Comparison of ENCODE assay signal across 19 cellular contexts in genomic region chr22:21739828-21740377, GRCh38. TPM values are rescaled to one million over a fixed set of nuclear protein-coding genes. Genes with fewer than 3 reads are reported as not detected.
DNase-seq lines count a peak whose midpoint lies in the region; ATAC-seq and TF ChIP-seq lines count a peak whose summit lies in the region.
"Had no signal": no experiment of that assay in that cellular context is flagged by ENCODE, and none has a peak within 500 bp of the region (broad histone marks: within the 10 kb centered on the region; RNA-seq: fewer than 3 reads in every experiment).

No MANE protein-coding gene starts in this region.

- H3K9ac ChIP-seq in IMR-90 (ENCODE audit: low read depth, low read length) (no peak overlapping the region), neuronal stem cell (ENCODE audit: low read depth, low read length, poor library complexity) (no peak overlapping the region)
- H3K9ac ChIP-seq: BLaER1 treated with 17β-estradiol and CSF1 and Interleukin-3, amounts not matched to agents 10 nM and 100 nM had no signal

- H3K9me3 Mint-ChIP-seq in activated naive CD8-positive, alpha-beta T cell treated with anti-CD3 and anti-CD28 coated beads, Interleukin-2, amount 10 ng/mL, durations not matched to agents 7 days and 5 days, result no peaks in the 10 kb centered on the region
- H3K9me3 Mint-ChIP-seq in activated naive CD8-positive, alpha-beta T cell treated with anti-CD3 and anti-CD28 coated beads for 36 hours, result no peaks in the 10 kb centered on the region
- no peaks in the 10 kb centered on the region for H3K9me3 Mint-ChIP-seq in endothelial cell (ENCODE audit: unreplicated experiment)
- H3K9me3 Mint-ChIP-seq in activated T-cell treated with anti-CD3 and anti-CD28 coated beads, Interleukin-2, amount 50 U/mL, for 72 hours, result no peaks in the 10 kb centered on the region
- H3K9me3 Mint-ChIP-seq: CD8-positive, alpha-beta T cell; HFFc6 had no signal

- H2AFZ ChIP-seq in IMR-90 (replicated peaks; ENCODE audit: low read length, poor library complexity), result no peak overlapping the region
- H2AFZ ChIP-seq in neuronal stem cell (ENCODE audit: low read length), result no peak overlapping the region

- H2BK5ac ChIP-seq in IMR-90 (ENCODE audit: low read depth, low read length, poor library complexity, severe bottlenecking), result no peak overlapping the region
- no peak overlapping the region for H2BK5ac ChIP-seq in neuronal stem cell (ENCODE audit: low read length)

- no peak overlapping the region for H3K4me2 ChIP-seq in IMR-90 (ENCODE audit: low read depth, low read length)
- H3K4me2 ChIP-seq in neuronal stem cell (ENCODE audit: insufficient read depth, low read length, poor library complexity, severe bottlenecking), result no peak overlapping the region

- WGBS in IMR-90 (ENCODE audit: extremely low coverage in 2 of 2, insufficient read length in 1 of 2), 2 experiments, result 69% methylated on average over 2 of the region's 5 CpGs; no CpG with 5 or more reads in 1 of the 2 experiments
- no CpG with 5 or more reads among the region's 5 CpGs for WGBS in neuronal stem cell (ENCODE audit: extremely low coverage in 2 of 2, insufficient read length in 2 of 2, insufficient replicate concordance in 1 of 2), 2 donors

- peak overlapping the region; percentile 65 for H2AK5ac ChIP-seq in IMR-90 (ENCODE audit: low read depth, low read length)
- no peak overlapping the region for H2AK5ac ChIP-seq in neuronal stem cell (ENCODE audit: low read depth, low read length)

- H3K27ac ChIP-seq in IMR-90 (ENCODE audit: insufficient read depth, low read length) (no peak overlapping the region), neuronal stem cell (replicated peaks; ENCODE audit: low read length) (no peak overlapping the region)

- no peak overlapping the region for H2BK12ac ChIP-seq in neuronal stem cell (ENCODE audit: low read length)

- H2BK120ac ChIP-seq in IMR-90 (ENCODE audit: low read depth, low read length) (no peak overlapping the region), neuronal stem cell (ENCODE audit: low read depth, low read length) (no peak overlapping the region)

- H3K4me3 Mint-ChIP-seq in activated naive CD8-positive, alpha-beta T cell treated with anti-CD3 and anti-CD28 coated beads, Interleukin-2, amount 10 ng/mL, durations not matched to agents 7 days and 5 days, result no peak overlapping the region
- no peak overlapping the region for H3K4me3 Mint-ChIP-seq in activated naive CD8-positive, alpha-beta T cell treated with anti-CD3 and anti-CD28 coated beads for 36 hours
- peak overlapping the region; percentile 29 for H3K4me3 Mint-ChIP-seq in endothelial cell (ENCODE audit: unreplicated experiment)
- no peak overlapping the region for H3K4me3 Mint-ChIP-seq in activated T-cell treated with anti-CD3 and anti-CD28 coated beads, Interleukin-2, amount 50 U/mL, for 72 hours
- H3K4me3 Mint-ChIP-seq: CD8-positive, alpha-beta T cell; HFFc6 had no signal

- CTCF ChIA-PET in IMR-90 (lab: Yijun Ruan, JAX), result interaction anchor here (0.6 kb wide), 1 partner anchor 56 kb away, joined by 5 read pairs; no protein-coding TSS in a partner anchor

- H3K4me1 Mint-ChIP-seq in activated naive CD8-positive, alpha-beta T cell treated with anti-CD3 and anti-CD28 coated beads, Interleukin-2, amount 10 ng/mL, durations not matched to agents 7 days and 5 days, result peaks cover 6% of the 10 kb centered on the region
- peaks cover 3% of the 10 kb centered on the region for H3K4me1 Mint-ChIP-seq in activated naive CD8-positive, alpha-beta T cell treated with anti-CD3 and anti-CD28 coated beads for 36 hours
- peaks cover 7% of the 10 kb centered on the region for H3K4me1 Mint-ChIP-seq in endothelial cell (ENCODE audit: unreplicated experiment)
- peaks cover 4% of the 10 kb centered on the region for H3K4me1 Mint-ChIP-seq in activated T-cell treated with anti-CD3 and anti-CD28 coated beads, Interleukin-2, amount 50 U/mL, for 72 hours (ENCODE audit: low read depth)

- H4K8ac ChIP-seq in IMR-90 (ENCODE audit: low read depth in 2 of 2, low read length in 2 of 2) (no peak overlapping the region), neuronal stem cell (ENCODE audit: low read depth, low read length) (no peak overlapping the region)

- no peaks in the 10 kb centered on the region for H3K79me1 ChIP-seq in IMR-90 (ENCODE audit: low read depth in 1 of 2, low read length in 2 of 2)
- H3K79me1 ChIP-seq in neuronal stem cell (ENCODE audit: low read depth, low read length), result no peaks in the 10 kb centered on the region

- H3K27me3 ChIP-seq in IMR-90 (ENCODE audit: control insufficient read depth, insufficient read depth, low read length), result 0 out of 2 replicates have a peak, but pooled peaks cover 2% of the 10 kb centered on the region
- peaks cover 0 to 22% (median 6%) of the 10 kb centered on the region in 3 experiments for H3K27me3 ChIP-seq in neuronal stem cell (ENCODE audit: control insufficient read depth in 3 of 3, insufficient read depth in 3 of 3, low read depth in 1 of 3, low read length in 3 of 3)
- H3K27me3 ChIP-seq: BLaER1 treated with 17β-estradiol and CSF1 and Interleukin-3, amounts not matched to agents 10 nM and 100 nM had no signal

- DNase-seq in activated naive CD8-positive, alpha-beta T cell treated with anti-CD3 and anti-CD28 coated beads, Interleukin-2, amount 10 ng/mL, durations not matched to agents 7 days and 5 days, result no peak
- DNase-seq in activated naive CD8-positive, alpha-beta T cell treated with anti-CD3 and anti-CD28 coated beads for 36 hours, result no peak
- no peak for DNase-seq in IMR-90
- no peak for DNase-seq in endothelial cell (ENCODE audit: low spot score)
- DNase-seq in neuronal stem cell (ENCODE audit: low spot score), result no peak
- DNase-seq in activated T-cell treated with anti-CD3 and anti-CD28 coated beads, Interleukin-2, amount 50 U/mL, for 72 hours, result no peak
- DNase-seq in DMS53 treated with DMSO at 0.1 percent for 48 hours (lab: John Stamatoyannopoulos, UW; ENCODE audit: unreplicated experiment), result no peak
- DNase-seq: 8988T; AML-193; CD8-positive, alpha-beta T cell; COR-L47; DMS153; DND-41; GDM1; HFFc6 had no signal

- H2BK15ac ChIP-seq in IMR-90 (ENCODE audit: low read depth, low read length), result no peak overlapping the region
- no peak overlapping the region for H2BK15ac ChIP-seq in neuronal stem cell (ENCODE audit: low read length)

- H3K27me3 Mint-ChIP-seq in activated naive CD8-positive, alpha-beta T cell treated with anti-CD3 and anti-CD28 coated beads, Interleukin-2, amount 10 ng/mL, durations not matched to agents 7 days and 5 days, result peaks cover 27% of the 10 kb centered on the region
- no peaks in the 10 kb centered on the region for H3K27me3 Mint-ChIP-seq in activated naive CD8-positive, alpha-beta T cell treated with anti-CD3 and anti-CD28 coated beads for 36 hours
- H3K27me3 Mint-ChIP-seq in endothelial cell (ENCODE audit: unreplicated experiment), result peaks cover 4% of the 10 kb centered on the region
- peaks cover 24% of the 10 kb centered on the region for H3K27me3 Mint-ChIP-seq in activated T-cell treated with anti-CD3 and anti-CD28 coated beads, Interleukin-2, amount 50 U/mL, for 72 hours (ENCODE audit: low read depth)

- no peak for TF ChIP-seq POLR2A in IMR-90 (IDR thresholded peaks at IDR 0.05; ENCODE audit: low read depth, low read length)

- no peaks in the 10 kb centered on the region for H3K9me3 ChIP-seq in IMR-90 (ENCODE audit: control insufficient read depth, insufficient read depth, low read length)
- H3K9me3 ChIP-seq in neuronal stem cell (replicated peaks in 1 of 2; ENCODE audit: control insufficient read depth in 2 of 2, insufficient read depth in 1 of 2, low read depth in 1 of 2, low read length in 2 of 2), result no peaks in the 10 kb centered on the region
- H3K9me3 ChIP-seq: HAP-1 had no signal

- H3K27ac Mint-ChIP-seq in activated naive CD8-positive, alpha-beta T cell treated with anti-CD3 and anti-CD28 coated beads, Interleukin-2, amount 10 ng/mL, durations not matched to agents 7 days and 5 days, result peak overlapping the region; percentile 49
- no peak overlapping the region for H3K27ac Mint-ChIP-seq in activated naive CD8-positive, alpha-beta T cell treated with anti-CD3 and anti-CD28 coated beads for 36 hours
- no peak overlapping the region for H3K27ac Mint-ChIP-seq in endothelial cell (ENCODE audit: unreplicated experiment)
- H3K27ac Mint-ChIP-seq in activated T-cell treated with anti-CD3 and anti-CD28 coated beads, Interleukin-2, amount 50 U/mL, for 72 hours, result no peak overlapping the region
- H3K27ac Mint-ChIP-seq: CD8-positive, alpha-beta T cell; HFFc6 had no signal

- TF ChIP-seq CTCF in IMR-90 (conservative IDR thresholded peaks at IDR 0.05; ENCODE audit: low read depth, low read length), result no peak
- no peak for TF ChIP-seq CTCF in endothelial cell (IDR thresholded peaks at IDR 0.05; ENCODE audit: unreplicated experiment)

- no peak for ATAC-seq in activated naive CD8-positive, alpha-beta T cell treated with anti-CD3 and anti-CD28 coated beads, Interleukin-2, amount 10 ng/mL, durations not matched to agents 7 days and 5 days (ENCODE audit: low read depth)
- ATAC-seq in IMR-90 (ENCODE audit: low read depth) (no peak), HG03097 (IDR thresholded peaks at IDR 0.05; ENCODE audit: low FRiP score, unreplicated experiment) (no peak)
- no peak for ATAC-seq in activated T-cell treated with anti-CD3 and anti-CD28 coated beads, Interleukin-2, amount 50 U/mL, for 72 hours (replicated peaks in 1 of 2)
- ATAC-seq: CD8-positive, alpha-beta T cell; HepG2 had no signal

- no peak overlapping the region for H4K5ac ChIP-seq in IMR-90 (ENCODE audit: low read depth, low read length)

- H3K23ac ChIP-seq in IMR-90 (ENCODE audit: low read depth, low read length) (no peak overlapping the region), neuronal stem cell (ENCODE audit: low read depth, low read length, poor library complexity) (peak overlapping the region; percentile 29)

- POLR2A ChIA-PET in activated naive CD8-positive, alpha-beta T cell treated with anti-CD3 and anti-CD28 coated beads, Interleukin-2, amount 10 ng/mL, durations not matched to agents 7 days and 5 days (lab: Charles Lee), result no interaction called here
- POLR2A ChIA-PET in IMR-90 (lab: Charles Lee; ENCODE audit: unreplicated experiment), result no interaction called here

- H4K91ac ChIP-seq in IMR-90 (ENCODE audit: insufficient read depth, low read depth, low read length) (no peak overlapping the region), neuronal stem cell (ENCODE audit: low read depth, low read length, poor library complexity) (no peak overlapping the region)

- no peak overlapping the region for H2AK9ac ChIP-seq in IMR-90 (replicated peaks; ENCODE audit: low read depth, low read length, poor library complexity)

- no peaks in the 10 kb centered on the region; the same call in 1 of the 2 replicates for H4K20me1 ChIP-seq in IMR-90 (ENCODE audit: insufficient read depth, low read length)
- H4K20me1 ChIP-seq: BLaER1 treated with 17β-estradiol and CSF1 and Interleukin-3, amounts not matched to agents 10 nM and 100 nM had no signal

- no peaks in the 10 kb centered on the region for H3K36me3 Mint-ChIP-seq in activated naive CD8-positive, alpha-beta T cell treated with anti-CD3 and anti-CD28 coated beads, Interleukin-2, amount 10 ng/mL, durations not matched to agents 7 days and 5 days
- no peaks in the 10 kb centered on the region for H3K36me3 Mint-ChIP-seq in activated naive CD8-positive, alpha-beta T cell treated with anti-CD3 and anti-CD28 coated beads for 36 hours
- H3K36me3 Mint-ChIP-seq in endothelial cell (ENCODE audit: low read depth, unreplicated experiment), result no peaks in the 10 kb centered on the region
- H3K36me3 Mint-ChIP-seq in activated T-cell treated with anti-CD3 and anti-CD28 coated beads, Interleukin-2, amount 50 U/mL, for 72 hours (ENCODE audit: insufficient read depth in 2 of 2), result no peaks in the 10 kb centered on the region
- H3K36me3 Mint-ChIP-seq: CD8-positive, alpha-beta T cell had no signal

- H3K9me1 ChIP-seq in IMR-90 (ENCODE audit: insufficient read depth, low read length), result 0 out of 2 replicates have a peak, but pooled peaks cover 5% of the 10 kb centered on the region

- intact Hi-C loops in IMR-90 (cut with micrococcal nuclease), result no loop called here

- in situ Hi-C loops in IMR-90 (cut with MboI; ENCODE audit: low sequenced_read_pairs), result no loop called here

- no peak overlapping the region for H3K4me3 ChIP-seq in IMR-90 (ENCODE audit: insufficient read depth, low read depth, low read length)
- no peak overlapping the region for H3K4me3 ChIP-seq in neuronal stem cell (ENCODE audit: low read length in 2 of 2)
- H3K4me3 ChIP-seq: BLaER1 treated with 17β-estradiol and CSF1 and Interleukin-3, amounts not matched to agents 10 nM and 100 nM; HAP-1 had no signal

- H3K14ac ChIP-seq in IMR-90 (replicated peaks; ENCODE audit: low read depth, low read length) (no peak overlapping the region), neuronal stem cell (ENCODE audit: low read length) (no peak overlapping the region)

- H3K36me3 ChIP-seq in IMR-90 (ENCODE audit: control insufficient read depth, insufficient read depth, low read length) (no peaks in the 10 kb centered on the region), neuronal stem cell (replicated peaks in 1 of 2; ENCODE audit: control insufficient read depth in 2 of 2, insufficient read depth in 2 of 2, low read length in 2 of 2) (no peaks in the 10 kb centered on the region)
- H3K36me3 ChIP-seq: BLaER1 treated with 17β-estradiol and CSF1 and Interleukin-3, amounts not matched to agents 10 nM and 100 nM; HAP-1 had no signal

- no peak for TF ChIP-seq RAD21 in IMR-90 (IDR thresholded peaks at IDR 0.05; ENCODE audit: low read length)

- no TSS peak for BruUV-seq in IMR-90 (replicated peaks; lab: Mats Ljungman, UMichigan)

- H3K4ac ChIP-seq in IMR-90 (ENCODE audit: low read depth, low read length) (no peak overlapping the region), neuronal stem cell (ENCODE audit: low read length) (no peak overlapping the region)

- dilution Hi-C loops in IMR-90 (cut with HindIII; ENCODE audit: low sequenced_read_pairs, unreplicated experiment), result no loop called here

- H3K18ac ChIP-seq in IMR-90 (ENCODE audit: low read depth, low read length), result no peak overlapping the region
- H3K18ac ChIP-seq in neuronal stem cell (ENCODE audit: low read length), result no peak overlapping the region

- H3K4me1 ChIP-seq in IMR-90 (ENCODE audit: control insufficient read depth, insufficient read depth, low read length), result peaks cover 5% of the 10 kb centered on the region
- H3K4me1 ChIP-seq in neuronal stem cell (ENCODE audit: control insufficient read depth in 2 of 2, insufficient read depth in 1 of 2, low read depth in 1 of 2, low read length in 2 of 2), result peaks cover 2 to 4% of the 10 kb centered on the region in 2 donors

- H3K56ac ChIP-seq in IMR-90 (ENCODE audit: extremely low read depth, insufficient read depth, low read length), result no peak overlapping the region

- no peak overlapping the region for H2BK20ac ChIP-seq in IMR-90 (ENCODE audit: low read depth, low read length)

RNA-seq across cellular contexts. Expression of gene YPEL1, which starts 4.3 kb away (rescaled TPM):
- total RNA-seq in activated naive CD8-positive, alpha-beta T cell treated with anti-CD3 and anti-CD28 coated beads, Interleukin-2, amount 10 ng/mL, durations not matched to agents 7 days and 5 days, result 10 to 100 TPM; 14.7 to 14.9 TPM
- total RNA-seq in activated naive CD8-positive, alpha-beta T cell treated with anti-CD3 and anti-CD28 coated beads for 36 hours, result under 1 TPM; 0.60 to 0.72 TPM
- total RNA-seq in IMR-90 (2012; rRNA removed) (0.72 and 1.1 TPM in 2 replicates), endothelial cell (ENCODE audit: unreplicated experiment) (11.5 TPM)
- 1.2 and 1.3 TPM in 2 replicates for polyA plus RNA-seq in IMR-90 (2012; rRNA removed)
- polyA plus RNA-seq in IMR-90 (2012; cell fraction: cytosol; rRNA removed), result 1.5 and 2.4 TPM in 2 replicates
- 1.5 and 3.2 TPM in 2 replicates for polyA plus RNA-seq in IMR-90 (2012; cell fraction: nucleus; rRNA removed; ENCODE audit: low replicate concordance)
- polyA plus RNA-seq in neuronal stem cell (2013, experiment 1 of 2), result 27.0 TPM
- 27.1 TPM for polyA plus RNA-seq in neuronal stem cell (2013, experiment 2 of 2)
- 1 to 10 TPM; 2.5 to 4.4 TPM for total RNA-seq in activated T-cell treated with anti-CD3 and anti-CD28 coated beads, Interleukin-2, amount 50 U/mL, for 72 hours
